Comparison of ENCODE assay signal across 11 cellular contexts in the genomic region with DNA sequence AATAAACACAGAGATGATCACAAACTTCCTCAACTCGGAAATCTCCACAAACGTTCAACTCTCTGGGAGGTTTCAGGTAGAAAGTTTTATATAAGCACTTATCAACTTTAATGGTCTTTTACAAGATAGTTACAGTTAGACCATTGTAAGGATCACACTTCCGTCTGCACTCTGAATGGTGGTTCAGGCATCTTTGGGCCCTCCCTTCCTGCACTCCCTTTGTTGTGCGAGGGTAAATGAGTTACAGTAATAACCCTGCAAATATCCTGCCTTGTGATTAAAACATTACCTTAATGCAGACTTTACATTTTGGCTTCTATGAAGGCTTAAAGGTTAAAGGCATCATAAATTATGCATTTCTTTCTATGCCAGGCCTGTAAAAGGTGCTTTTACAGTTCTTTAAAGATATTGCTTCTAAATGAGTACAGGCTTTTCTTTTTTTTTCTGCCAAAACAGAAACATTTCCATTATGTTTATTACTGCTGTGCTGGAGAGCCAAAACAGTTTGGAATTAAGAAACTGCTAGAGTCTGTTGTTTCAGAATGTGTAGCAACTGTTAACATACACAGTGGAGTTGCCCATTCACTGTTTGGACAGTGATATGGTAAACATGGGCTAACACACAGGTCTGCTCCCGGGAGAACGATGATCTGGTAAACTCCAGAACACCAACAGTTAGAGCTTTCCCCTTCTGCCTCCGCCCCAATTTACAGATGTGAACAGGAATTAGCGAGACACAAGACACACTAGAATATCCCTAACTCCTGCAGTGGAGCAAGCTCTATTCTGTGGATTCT. TPM values are rescaled to one million over a fixed set of nuclear protein-coding genes. Genes with fewer than 3 reads are reported as not detected.
A peak's percentile ranks its signal among the peaks of the same experiment; 100 is the strongest.
DNase-seq lines count a peak whose midpoint lies in the region; ATAC-seq and TF ChIP-seq lines count a peak whose summit lies in the region.
"Had no signal": no experiment of that assay in that cellular context is flagged by ENCODE, and none has a peak within 500 bp of the region (broad histone marks: within the 10 kb centered on the region; RNA-seq: fewer than 3 reads in every experiment).

No MANE protein-coding gene starts in this region.

- no peaks in the 10 kb centered on the region for H3K9me3 ChIP-seq in IMR-90 (ENCODE audit: control insufficient read depth, insufficient read depth, low read length)
- peaks cover 0 to 3% (median 0%) of the 10 kb centered on the region in 4 donors for H3K9me3 ChIP-seq in stomach

- H4K20me1 ChIP-seq in IMR-90 (ENCODE audit: insufficient read depth, low read length), result no peaks in the 10 kb centered on the region

- no peak overlapping the region for H2BK5ac ChIP-seq in IMR-90 (ENCODE audit: low read depth, low read length, poor library complexity, severe bottlenecking)

- H3K9me3 Mint-ChIP-seq in activated naive CD4-positive, alpha-beta T cell treated with anti-CD3 and anti-CD28 coated beads for 36 hours, result no peaks in the 10 kb centered on the region
- H3K9me3 Mint-ChIP-seq: effector memory CD8-positive, alpha-beta T cell had no signal

- peak overlapping the region; percentile 24; the same call in 1 of the 2 replicates for H3K9ac ChIP-seq in IMR-90 (ENCODE audit: low read depth, low read length)

- POLR2A ChIA-PET in IMR-90 (lab: Charles Lee; ENCODE audit: unreplicated experiment), result no interaction called here

- H4K5ac ChIP-seq in IMR-90 (ENCODE audit: low read depth, low read length), result no peak overlapping the region

- no peak overlapping the region for H2BK15ac ChIP-seq in IMR-90 (ENCODE audit: low read depth, low read length)

- no peak overlapping the region for H4K91ac ChIP-seq in IMR-90 (ENCODE audit: insufficient read depth, low read depth, low read length)

- no peaks in the 10 kb centered on the region for H3K79me1 ChIP-seq in IMR-90 (ENCODE audit: low read depth in 1 of 2, low read length in 2 of 2)

- H3K4me3 Mint-ChIP-seq in activated naive CD4-positive, alpha-beta T cell treated with anti-CD3 and anti-CD28 coated beads for 36 hours, result no peak overlapping the region
- H3K4me3 Mint-ChIP-seq: effector memory CD8-positive, alpha-beta T cell had no signal

- H3K4me2 ChIP-seq in IMR-90 (ENCODE audit: low read depth, low read length), result peak overlapping the region; percentile 93

- H3K4me1 Mint-ChIP-seq in activated naive CD4-positive, alpha-beta T cell treated with anti-CD3 and anti-CD28 coated beads for 36 hours (ENCODE audit: low read depth), result peaks cover 4% of the 10 kb centered on the region

- WGBS in IMR-90 (ENCODE audit: extremely low coverage in 2 of 2, insufficient read length in 1 of 2), 2 experiments, result no CpG with 5 or more reads among the region's 8 CpGs
- 32 to 47% (median 40%) methylated on average over 8 of the region's 8 CpGs for WGBS in stomach, 5 donors

- TF ChIP-seq EP300 in stomach (IDR thresholded peaks at IDR 0.05), result no peak

- H3K4me3 ChIP-seq in IMR-90 (ENCODE audit: insufficient read depth, low read depth, low read length) (0 out of 2 replicates have a peak overlapping the region, but pooled peaks have one; percentile 22), astrocyte of the cerebellum (ENCODE audit: low read depth, low read length) (peak overlapping the region; percentile 51), stomach (peak overlapping the region; percentile 51 to 60 (median 56))

- no peak overlapping the region for H4K8ac ChIP-seq in IMR-90 (ENCODE audit: low read depth in 2 of 2, low read length in 2 of 2)

- H3K36me3 ChIP-seq in IMR-90 (ENCODE audit: control insufficient read depth, insufficient read depth, low read length), result no peaks in the 10 kb centered on the region
- no peaks in the 10 kb centered on the region for H3K36me3 ChIP-seq in stomach

- H3K4me1 ChIP-seq in IMR-90 (ENCODE audit: control insufficient read depth, insufficient read depth, low read length) (peaks cover 2% of the 10 kb centered on the region; the same call in 1 of the 2 replicates), stomach (peaks cover 13 to 22% (median 19%) of the 10 kb centered on the region in 4 donors)

- in situ Hi-C loops in IMR-90 (cut with MboI; ENCODE audit: low sequenced_read_pairs) (loop anchor here (5.0 kb wide), 1 partner anchor 88 kb away; no protein-coding TSS in a partner anchor), astrocyte of the cerebellum (cut with HindIII; ENCODE audit: low sequenced_read_pairs) (no loop called here)

- no peak for TF ChIP-seq POLR2A in IMR-90 (IDR thresholded peaks at IDR 0.05; ENCODE audit: low read depth, low read length)
- TF ChIP-seq POLR2A in stomach (IDR thresholded peaks at IDR 0.05), result no peak

- TF ChIP-seq RAD21 in IMR-90 (IDR thresholded peaks at IDR 0.05; ENCODE audit: low read length), result no peak

- H3K27me3 ChIP-seq in IMR-90 (ENCODE audit: control insufficient read depth, insufficient read depth, low read length), result peaks cover 24% of the 10 kb centered on the region
- H3K27me3 ChIP-seq in stomach, result peaks cover 4 to 49% (median 27%) of the 10 kb centered on the region in 3 donors

- CTCF ChIA-PET in IMR-90 (lab: Yijun Ruan, JAX), result interaction anchor here (0.8 kb wide), 1 partner anchor 89 kb away, joined by 3 read pairs; no protein-coding TSS in a partner anchor
- CTCF ChIA-PET in activated naive CD4-positive, alpha-beta T cell treated with anti-CD3 and anti-CD28 coated beads for 36 hours (lab: Charles Lee), result interaction anchor here (0.6 kb wide), 2 partner anchors 219 to 456 kb away, joined by 3 to 6 read pairs; no protein-coding TSS in a partner anchor

- no peak overlapping the region for H3K27ac ChIP-seq in IMR-90 (ENCODE audit: insufficient read depth, low read length)
- peak overlapping the region in 3 of 5 donors; percentile 64 to 88 (median 72) for H3K27ac ChIP-seq in stomach

- dilution Hi-C loops in IMR-90 (cut with HindIII; ENCODE audit: low sequenced_read_pairs, unreplicated experiment), result no loop called here

- intact Hi-C loops in IMR-90 (cut with micrococcal nuclease) (no loop called here), stomach (cut with DNase I; ENCODE audit: low total_unique reads) (no loop called here)
- intact Hi-C loops in activated naive CD4-positive, alpha-beta T cell treated with anti-CD3 and anti-CD28 coated beads for 36 hours (cut with micrococcal nuclease), result no loop called here

- DNase-seq in IMR-90 (no peak), astrocyte of the cerebellum (ENCODE audit: low read depth) (no peak), kidney tubule cell (ENCODE audit: low spot score) (peak; percentile 24), stomach (no peak), Ammon's horn (ENCODE audit: low spot score) (no peak), DMS114 treated with DMSO at 0.1 percent for 48 hours (lab: John Stamatoyannopoulos, UW; ENCODE audit: unreplicated experiment) (no peak), A172 (ENCODE audit: low spot score) (no peak)
- DNase-seq in activated naive CD4-positive, alpha-beta T cell treated with anti-CD3 and anti-CD28 coated beads for 36 hours, result no peak
- DNase-seq: effector memory CD8-positive, alpha-beta T cell; KBM-7; stimulated activated naive CD4-positive, alpha-beta T cell had no signal

- no peak overlapping the region for H3K4ac ChIP-seq in IMR-90 (ENCODE audit: low read depth, low read length)

- H2AK9ac ChIP-seq in IMR-90 (replicated peaks; ENCODE audit: low read depth, low read length, poor library complexity), result no peak overlapping the region

- H3K23ac ChIP-seq in IMR-90 (ENCODE audit: low read depth, low read length), result no peak overlapping the region

- H3K18ac ChIP-seq in IMR-90 (ENCODE audit: low read depth, low read length), result no peak overlapping the region

- H2BK20ac ChIP-seq in IMR-90 (ENCODE audit: low read depth, low read length), result no peak overlapping the region

- TF ChIP-seq CTCF in IMR-90 (conservative IDR thresholded peaks at IDR 0.05; ENCODE audit: low read depth, low read length) (no peak), astrocyte of the cerebellum (IDR thresholded peaks at IDR 0.05; ENCODE audit: low read depth, low read length, missing control alignments) (no peak), stomach (IDR thresholded peaks at IDR 0.05) (no peak)

- no peaks in the 10 kb centered on the region for H3K36me3 Mint-ChIP-seq in activated naive CD4-positive, alpha-beta T cell treated with anti-CD3 and anti-CD28 coated beads for 36 hours (ENCODE audit: low read depth)

- H2AK5ac ChIP-seq in IMR-90 (ENCODE audit: low read depth, low read length), result no peak overlapping the region

- ATAC-seq in IMR-90 (ENCODE audit: low read depth), result no peak
- ATAC-seq: effector memory CD8-positive, alpha-beta T cell had no signal

- peaks cover 58% of the 10 kb centered on the region for H3K27me3 Mint-ChIP-seq in activated naive CD4-positive, alpha-beta T cell treated with anti-CD3 and anti-CD28 coated beads for 36 hours (ENCODE audit: low read depth)

- H2AFZ ChIP-seq in IMR-90 (replicated peaks; ENCODE audit: low read length, poor library complexity), result no peak overlapping the region

- no peak overlapping the region for H3K56ac ChIP-seq in IMR-90 (ENCODE audit: extremely low read depth, insufficient read depth, low read length)

- no TSS peak for BruUV-seq in IMR-90 (replicated peaks; lab: Mats Ljungman, UMichigan)

- H3K14ac ChIP-seq in IMR-90 (replicated peaks; ENCODE audit: low read depth, low read length), result no peak overlapping the region

- no peak overlapping the region for H2BK120ac ChIP-seq in IMR-90 (ENCODE audit: low read depth, low read length)

- H3K9me1 ChIP-seq in IMR-90 (ENCODE audit: insufficient read depth, low read length), result peaks cover 6% of the 10 kb centered on the region; the same call in 1 of the 2 replicates

- H3K27ac Mint-ChIP-seq in activated naive CD4-positive, alpha-beta T cell treated with anti-CD3 and anti-CD28 coated beads for 36 hours, result no peak overlapping the region
- H3K27ac Mint-ChIP-seq: effector memory CD8-positive, alpha-beta T cell had no signal

TF ChIP-seq in IMR-90, 13 proteins besides CTCF, POLR2A, EP300 and RAD21 (continues in another document):
- TF ChIP-seq BHLHE40 (IDR thresholded peaks at IDR 0.05; ENCODE audit: low read depth, low read length) (no peak), MAZ (IDR thresholded peaks at IDR 0.05; ENCODE audit: borderline replicate concordance, low read depth, low read length) (no peak), RCOR1 (IDR thresholded peaks at IDR 0.05; ENCODE audit: insufficient replicate concordance, low read length) (no peak)

RNA-seq across cellular contexts. Expression of a gene that starts 1.1 kb away (rescaled TPM):
- 1.4 and 1.6 TPM in 2 replicates for total RNA-seq in IMR-90 (2012; rRNA removed)
- polyA plus RNA-seq in IMR-90 (2012; rRNA removed), result 0.40 and 0.70 TPM in 2 replicates
- 0.11 and 0.36 TPM in 2 replicates for polyA plus RNA-seq in IMR-90 (2012; cell fraction: cytosol; rRNA removed)
- polyA plus RNA-seq in IMR-90 (2012; cell fraction: nucleus; rRNA removed; ENCODE audit: low replicate concordance), result 0.14 and 0.77 TPM in 2 replicates
- total RNA-seq in stomach, result 100 to 1,000 TPM in 3 of 5 donors, 10 to 100 TPM in 2; 35.6 to 311 (median 119) TPM
- polyA plus RNA-seq in stomach, result 10 to 100 TPM in 1 of 3 donors, 1 to 10 TPM in 2; 2.6 to 65.0 (median 4.7) TPM
- total RNA-seq in activated naive CD4-positive, alpha-beta T cell treated with anti-CD3 and anti-CD28 coated beads for 36 hours, result under 1 TPM in 1 of 2 experiments, not detected in 1; 0.38 TPM
- total RNA-seq in A172 (2014; rRNA removed; shearing (Covaris generic)), result 3.6 and 9.3 TPM in 2 replicates
